13 cellular contexts compared by ENCODE assay signal in genomic region chr16:79845006-79845733, GRCh38.
DNase-seq lines count a peak whose midpoint lies in the region; ATAC-seq and TF ChIP-seq lines count a peak whose summit lies in the region.
"Had no signal": no experiment of that assay in that cellular context is flagged by ENCODE, and none has a peak within 500 bp of the region (broad histone marks: within the 10 kb centered on the region; RNA-seq: fewer than 3 reads in every experiment).

No MANE protein-coding gene starts in this region.

- peak; percentile 53 for TF ChIP-seq POLR2A in GM19193 (IDR thresholded peaks at IDR 0.05; ENCODE audit: extremely low read depth, insufficient read depth, insufficient read length)

- ATAC-seq in HG02763 (IDR thresholded peaks at IDR 0.05; ENCODE audit: unreplicated experiment) = peak; percentile 74
- ATAC-seq in HG03571 (IDR thresholded peaks at IDR 0.05; ENCODE audit: unreplicated experiment) = peak; percentile 58
- ATAC-seq in Right ventricle myocardium superior (ENCODE audit: poor library complexity) = no peak

- intact Hi-C loops in Right ventricle myocardium superior (cut with DNase I) = no loop called here

- DNase-seq in GM12864 (ENCODE audit: low read depth) (peak; percentile 49), NCI-H2081 (lab: John Stamatoyannopoulos, UW) (no peak), Right ventricle myocardium superior (no peak), NCI-H1417 (lab: John Stamatoyannopoulos, UW) (no peak)
- DNase-seq in stimulated activated naive CD4-positive, alpha-beta T cell (lab: John Stamatoyannopoulos, UW) = no peak
- DNase-seq: CD4-positive, alpha-beta T cell; KBM-7; NCI-H526 treated with DMSO at 0.1 percent for 48 hours; stimulated activated CD4-positive, alpha-beta T cell treated with anti-CD3 and anti-CD28 coated beads, Interleukin-4, amount 100 ng/mL, for 24 hours; upper lobe of left lung had no signal

- no peak for TF ChIP-seq CTCF in GM12864 (IDR thresholded peaks at IDR 0.05; ENCODE audit: low read depth, low read length, missing control alignments)

- H3K4me3 ChIP-seq in GM12864 (ENCODE audit: low read depth, low read length) = no peak overlapping the region
- H3K4me3 ChIP-seq: upper lobe of left lung had no signal
